ENCODE assay signal across 25 cellular contexts in genomic region chr9:85602742-85603141, GRCh38.
"Had no signal": no experiment of that assay in that cellular context is flagged by ENCODE, and none has a peak within 500 bp of the region (broad histone marks: within the 10 kb centered on the region; RNA-seq: fewer than 3 reads in every experiment).

No MANE protein-coding gene starts in this region.

- H3K4me1 ChIP-seq: colonic mucosa, left lung, pancreas, prostate gland, right lobe of liver, testis, tibial nerve, upper lobe of right lung, vagina had no signal

- H3K27ac ChIP-seq: colonic mucosa, heart right ventricle, left lung, pancreas, prostate gland, right lobe of liver, spleen, testis, tibial nerve, upper lobe of right lung, vagina had no signal

- ATAC-seq: left lung; natural killer cell treated with Interleukin-12 subunit alpha and Interleukin-12 subunit beta and Interleukin-15 and Interleukin-18, amount 100 ng/mL, for 72 hours; pancreas; right lobe of liver; stimulated activated naive B cell treated with anti-CD40 and anti-IgM and Interleukin-4, amounts not matched to agents 10 μg/mL and 1 μg/mL and 100 μg/mL, for 72 hours; stimulated activated naive CD8-positive, alpha-beta T cell treated with anti-CD3 and anti-CD28 coated beads, Interleukin-15, amount 100 ng/mL, for 72 hours had no signal

- DNase-seq: colonic mucosa; dermis blood vessel endothelial cell; endodermal cell; erythroblast; foreskin melanocyte; heart right ventricle; hypothalamus; left lung; mesenchymal stem cell; midbrain; occipital lobe; pancreas; right lobe of liver; spleen; stimulated activated CD4-positive, alpha-beta T cell treated with anti-CD3 and anti-CD28 coated beads, Interleukin-15, amount 100 ng/mL, for 24 hours; stimulated activated CD4-positive, alpha-beta T cell treated with anti-CD3 and anti-CD28 coated beads, Interleukin-1b, Interleukin-23, amount 100 ng/mL, for 48 hours; stimulated activated CD4-positive, alpha-beta T cell treated with anti-CD3 and anti-CD28 coated beads, Interleukin-4, amount 100 ng/mL, for 24 hours; stimulated activated naive B cell treated with anti-CD40 and anti-IgM and Interleukin-4, amounts not matched to agents 10 μg/mL and 1 μg/mL and 100 μg/mL, for 72 hours; stimulated activated naive CD8-positive, alpha-beta T cell treated with anti-CD3 and anti-CD28 coated beads, Interleukin-15, amount 100 ng/mL, for 72 hours; testis; upper lobe of right lung had no signal

- H3K4me1 Mint-ChIP-seq: stimulated activated naive B cell treated with anti-CD40 and anti-IgM and Interleukin-4, amounts not matched to agents 10 μg/mL and 1 μg/mL and 100 μg/mL, for 72 hours had no signal

- H3K27me3 ChIP-seq: colonic mucosa, heart right ventricle, left lung, pancreas, right lobe of liver, spleen, testis, tibial nerve, upper lobe of right lung, vagina had no signal

- H3K27ac Mint-ChIP-seq: endodermal cell; stimulated activated naive B cell treated with anti-CD40 and anti-IgM and Interleukin-4, amounts not matched to agents 10 μg/mL and 1 μg/mL and 100 μg/mL, for 72 hours had no signal

- H3K4me3 Mint-ChIP-seq: endodermal cell; natural killer cell treated with Interleukin-12 subunit alpha and Interleukin-12 subunit beta and Interleukin-15 and Interleukin-18, amount 100 ng/mL, for 72 hours; stimulated activated naive B cell treated with anti-CD40 and anti-IgM and Interleukin-4, amounts not matched to agents 10 μg/mL and 1 μg/mL and 100 μg/mL, for 72 hours; stimulated activated naive CD8-positive, alpha-beta T cell treated with anti-CD3 and anti-CD28 coated beads, Interleukin-15, amount 100 ng/mL, for 72 hours had no signal

- H3K9me3 Mint-ChIP-seq: endodermal cell; natural killer cell treated with Interleukin-12 subunit alpha and Interleukin-12 subunit beta and Interleukin-15 and Interleukin-18, amount 100 ng/mL, for 72 hours; stimulated activated naive B cell treated with anti-CD40 and anti-IgM and Interleukin-4, amounts not matched to agents 10 μg/mL and 1 μg/mL and 100 μg/mL, for 72 hours; stimulated activated naive CD8-positive, alpha-beta T cell treated with anti-CD3 and anti-CD28 coated beads, Interleukin-15, amount 100 ng/mL, for 72 hours had no signal

- H3K27me3 Mint-ChIP-seq: natural killer cell treated with Interleukin-12 subunit alpha and Interleukin-12 subunit beta and Interleukin-15 and Interleukin-18, amount 100 ng/mL, for 72 hours; stimulated activated naive B cell treated with anti-CD40 and anti-IgM and Interleukin-4, amounts not matched to agents 10 μg/mL and 1 μg/mL and 100 μg/mL, for 72 hours; stimulated activated naive CD8-positive, alpha-beta T cell treated with anti-CD3 and anti-CD28 coated beads, Interleukin-15, amount 100 ng/mL, for 72 hours had no signal
